Comparison of ENCODE assay signal across 27 cellular contexts in the genomic region with DNA sequence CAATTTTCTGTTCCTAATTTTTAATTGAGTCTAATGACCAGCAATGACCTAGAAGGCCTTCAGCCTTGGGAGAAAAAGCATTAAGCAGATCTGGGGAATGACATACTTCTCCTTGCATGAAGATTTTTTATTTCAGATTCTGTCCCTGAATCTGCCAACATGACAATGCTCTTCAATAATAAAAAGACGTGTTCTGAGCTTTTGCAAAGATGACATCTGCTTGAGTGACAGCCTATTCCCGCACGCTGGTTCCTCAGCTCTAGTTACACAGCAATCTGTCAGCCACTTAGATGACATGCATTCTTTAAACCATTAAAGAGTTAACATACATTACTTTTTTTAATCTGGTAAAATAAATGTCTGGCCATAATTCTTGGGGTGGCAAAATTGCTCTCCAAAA.
"Had no signal": no experiment of that assay in that cellular context is flagged by ENCODE, and none has a peak within 500 bp of the region (broad histone marks: within the 10 kb centered on the region; RNA-seq: fewer than 3 reads in every experiment).

No MANE protein-coding gene starts in this region.

- H3K9me3 Mint-ChIP-seq: dendritic cell treated with granulocyte-macrophage colony-stimulating factor and Interleukin-4, amounts not matched to agents 40 ng/mL and 50 ng/mL, for 4 days; endodermal cell; T-helper 2 cell treated with Interferon-gamma antibody and Interleukin-4, amounts not matched to agents 5 μg/mL and 100 μg/mL, for 36 hours had no signal

- H3K4me1 Mint-ChIP-seq: activated B cell treated with CpG ODN at 0.5 μM for 24 hours; activated T-helper 17 cell treated with anti-CD3 and anti-CD28 coated beads, Interleukin-2, amount 50 U/mL, for 72 hours; central memory CD8-positive, alpha-beta T cell; endodermal cell; T-helper 17 cell had no signal

- DNase-seq: activated B cell treated with CpG ODN at 0.5 μM for 24 hours; activated CD4-positive, alpha-beta T cell treated with anti-CD3 and anti-CD28 coated beads for 48 hours; activated CD4-positive, alpha-beta T cell treated with anti-CD3 and anti-CD28 coated beads, Interleukin-2, amount 50 U/mL, for 1 hour; activated CD4-positive, alpha-beta T cell treated with anti-CD3 and anti-CD28 coated beads, Interleukin-2, amount 50 U/mL, for 48 hours; activated CD8-positive, alpha-beta memory T cell treated with anti-CD3 and anti-CD28 coated beads for 24 hours; activated CD8-positive, alpha-beta T cell treated with anti-CD3 and anti-CD28 coated beads for 36 hours; activated effector memory CD4-positive, alpha-beta T cell treated with Interleukin-2 at 50 U/mL for 16 hours; activated gamma-delta T cell treated with Interleukin-2 at 50 U/mL for 16 hours; activated naive CD4-positive, alpha-beta T cell treated with anti-CD3 and anti-CD28 coated beads, Interleukin-2, amount 50 U/mL, for 16 hours; activated naive CD4-positive, alpha-beta T cell treated with Interleukin-2 at 50 U/mL for 16 hours; activated T-cell treated with anti-CD3 and anti-CD28 coated beads, Interleukin-2, amount 50 U/mL, for 4 hours; amniotic stem cell; anterior cingulate cortex; brain microvascular endothelial cell; dorsolateral prefrontal cortex; effector memory CD4-positive, alpha-beta T cell; endodermal cell; foreskin fibroblast; heart right ventricle; T-helper 17 cell; T1000; WERI-Rb-1 had no signal

- H3K27me3 Mint-ChIP-seq: activated B cell treated with CpG ODN at 0.5 μM for 24 hours; activated CD8-positive, alpha-beta T cell treated with anti-CD3 and anti-CD28 coated beads for 36 hours; activated naive CD8-positive, alpha-beta T cell; activated T-helper 17 cell treated with anti-CD3 and anti-CD28 coated beads, Interleukin-2, amount 50 U/mL, for 72 hours; central memory CD8-positive, alpha-beta T cell; dendritic cell treated with granulocyte-macrophage colony-stimulating factor and Interleukin-4, amounts not matched to agents 40 ng/mL and 50 ng/mL, for 4 days; T-helper 17 cell had no signal

- H3K4me3 Mint-ChIP-seq: activated B cell treated with CpG ODN at 0.5 μM for 24 hours; activated CD8-positive, alpha-beta T cell treated with anti-CD3 and anti-CD28 coated beads for 36 hours; activated naive CD8-positive, alpha-beta T cell; activated T-cell treated with anti-CD3 and anti-CD28 coated beads, Interleukin-2, amount 50 U/mL, for 4 hours; activated T-helper 17 cell treated with anti-CD3 and anti-CD28 coated beads, Interleukin-2, amount 50 U/mL, for 72 hours; central memory CD8-positive, alpha-beta T cell; dendritic cell treated with granulocyte-macrophage colony-stimulating factor and Interleukin-4, amounts not matched to agents 40 ng/mL and 50 ng/mL, for 4 days; endodermal cell; T-helper 17 cell; T-helper 2 cell treated with Interferon-gamma antibody and Interleukin-4, amounts not matched to agents 5 μg/mL and 100 μg/mL, for 36 hours had no signal

- H3K36me3 Mint-ChIP-seq: activated naive CD8-positive, alpha-beta T cell had no signal

- H3K27ac Mint-ChIP-seq: activated B cell treated with CpG ODN at 0.5 μM for 24 hours; activated CD8-positive, alpha-beta T cell treated with anti-CD3 and anti-CD28 coated beads for 36 hours; activated naive CD8-positive, alpha-beta T cell; activated T-helper 17 cell treated with anti-CD3 and anti-CD28 coated beads, Interleukin-2, amount 50 U/mL, for 72 hours; dendritic cell treated with granulocyte-macrophage colony-stimulating factor and Interleukin-4, amounts not matched to agents 40 ng/mL and 50 ng/mL, for 4 days; endodermal cell; T-helper 17 cell; T-helper 2 cell treated with Interferon-gamma antibody and Interleukin-4, amounts not matched to agents 5 μg/mL and 100 μg/mL, for 36 hours had no signal
